Comparison of ENCODE assay signal across 1 cellular context in genomic region chr1:110084226-110085078, GRCh38.
TF ChIP-seq lines count a peak whose summit lies in the region.

No MANE protein-coding gene starts in this region.

TF ChIP-seq in GM23338, 12 proteins besides CTCF, POLR2A, EP300 and RAD21:
- TF ChIP-seq, protein P1, sequence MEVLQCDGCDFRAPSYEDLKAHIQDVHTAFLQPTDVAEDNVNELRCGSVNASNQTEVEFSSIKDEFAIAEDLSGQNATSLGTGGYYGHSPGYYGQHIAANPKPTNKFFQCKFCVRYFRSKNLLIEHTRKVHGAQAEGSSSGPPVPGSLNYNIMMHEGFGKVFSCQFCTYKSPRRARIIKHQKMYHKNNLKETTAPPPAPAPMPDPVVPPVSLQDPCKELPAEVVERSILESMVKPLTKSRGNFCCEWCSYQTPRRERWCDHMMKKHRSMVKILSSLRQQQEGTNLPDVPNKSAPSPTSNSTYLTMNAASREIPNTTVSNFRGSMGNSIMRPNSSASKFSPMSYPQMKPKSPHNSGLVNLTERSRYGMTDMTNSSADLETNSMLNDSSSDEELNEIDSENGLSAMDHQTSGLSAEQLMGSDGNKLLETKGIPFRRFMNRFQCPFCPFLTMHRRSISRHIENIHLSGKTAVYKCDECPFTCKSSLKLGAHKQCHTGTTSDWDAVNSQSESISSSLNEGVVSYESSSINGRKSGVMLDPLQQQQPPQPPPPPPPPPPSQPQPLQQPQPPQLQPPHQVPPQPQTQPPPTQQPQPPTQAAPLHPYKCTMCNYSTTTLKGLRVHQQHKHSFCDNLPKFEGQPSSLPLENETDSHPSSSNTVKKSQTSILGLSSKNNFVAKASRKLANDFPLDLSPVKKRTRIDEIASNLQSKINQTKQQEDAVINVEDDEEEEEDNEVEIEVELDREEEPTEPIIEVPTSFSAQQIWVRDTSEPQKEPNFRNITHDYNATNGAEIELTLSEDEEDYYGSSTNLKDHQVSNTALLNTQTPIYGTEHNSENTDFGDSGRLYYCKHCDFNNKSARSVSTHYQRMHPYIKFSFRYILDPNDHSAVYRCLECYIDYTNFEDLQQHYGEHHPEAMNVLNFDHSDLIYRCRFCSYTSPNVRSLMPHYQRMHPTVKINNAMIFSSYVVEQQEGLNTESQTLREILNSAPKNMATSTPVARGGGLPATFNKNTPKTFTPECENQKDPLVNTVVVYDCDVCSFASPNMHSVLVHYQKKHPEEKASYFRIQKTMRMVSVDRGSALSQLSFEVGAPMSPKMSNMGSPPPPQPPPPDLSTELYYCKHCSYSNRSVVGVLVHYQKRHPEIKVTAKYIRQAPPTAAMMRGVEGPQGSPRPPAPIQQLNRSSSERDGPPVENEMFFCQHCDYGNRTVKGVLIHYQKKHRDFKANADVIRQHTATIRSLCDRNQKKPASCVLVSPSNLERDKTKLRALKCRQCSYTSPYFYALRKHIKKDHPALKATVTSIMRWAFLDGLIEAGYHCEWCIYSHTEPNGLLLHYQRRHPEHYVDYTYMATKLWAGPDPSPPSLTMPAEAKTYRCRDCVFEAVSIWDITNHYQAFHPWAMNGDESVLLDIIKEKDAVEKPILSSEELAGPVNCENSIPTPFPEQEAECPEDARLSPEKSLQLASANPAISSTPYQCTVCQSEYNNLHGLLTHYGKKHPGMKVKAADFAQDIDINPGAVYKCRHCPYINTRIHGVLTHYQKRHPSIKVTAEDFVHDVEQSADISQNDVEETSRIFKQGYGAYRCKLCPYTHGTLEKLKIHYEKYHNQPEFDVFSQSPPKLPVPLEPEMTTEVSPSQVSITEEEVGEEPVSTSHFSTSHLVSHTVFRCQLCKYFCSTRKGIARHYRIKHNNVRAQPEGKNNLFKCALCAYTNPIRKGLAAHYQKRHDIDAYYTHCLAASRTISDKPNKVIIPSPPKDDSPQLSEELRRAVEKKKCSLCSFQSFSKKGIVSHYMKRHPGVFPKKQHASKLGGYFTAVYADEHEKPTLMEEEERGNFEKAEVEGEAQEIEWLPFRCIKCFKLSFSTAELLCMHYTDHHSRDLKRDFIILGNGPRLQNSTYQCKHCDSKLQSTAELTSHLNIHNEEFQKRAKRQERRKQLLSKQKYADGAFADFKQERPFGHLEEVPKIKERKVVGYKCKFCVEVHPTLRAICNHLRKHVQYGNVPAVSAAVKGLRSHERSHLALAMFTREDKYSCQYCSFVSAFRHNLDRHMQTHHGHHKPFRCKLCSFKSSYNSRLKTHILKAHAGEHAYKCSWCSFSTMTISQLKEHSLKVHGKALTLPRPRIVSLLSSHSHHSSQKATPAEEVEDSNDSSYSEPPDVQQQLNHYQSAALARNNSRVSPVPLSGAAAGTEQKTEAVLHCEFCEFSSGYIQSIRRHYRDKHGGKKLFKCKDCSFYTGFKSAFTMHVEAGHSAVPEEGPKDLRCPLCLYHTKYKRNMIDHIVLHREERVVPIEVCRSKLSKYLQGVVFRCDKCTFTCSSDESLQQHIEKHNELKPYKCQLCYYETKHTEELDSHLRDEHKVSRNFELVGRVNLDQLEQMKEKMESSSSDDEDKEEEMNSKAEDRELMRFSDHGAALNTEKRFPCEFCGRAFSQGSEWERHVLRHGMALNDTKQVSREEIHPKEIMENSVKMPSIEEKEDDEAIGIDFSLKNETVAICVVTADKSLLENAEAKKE (CRISPR knock-in tag; IDR thresholded peaks at IDR 0.05): no peak
- TF ChIP-seq EZH2 (IDR thresholded peaks at IDR 0.05; ENCODE audit: low read depth, unreplicated experiment): peak; percentile 93
- peak; percentile 83 for TF ChIP-seq EZH2phosphoT487 (IDR thresholded peaks at IDR 0.05; ENCODE audit: unreplicated experiment)
